In the genomic region with DNA sequence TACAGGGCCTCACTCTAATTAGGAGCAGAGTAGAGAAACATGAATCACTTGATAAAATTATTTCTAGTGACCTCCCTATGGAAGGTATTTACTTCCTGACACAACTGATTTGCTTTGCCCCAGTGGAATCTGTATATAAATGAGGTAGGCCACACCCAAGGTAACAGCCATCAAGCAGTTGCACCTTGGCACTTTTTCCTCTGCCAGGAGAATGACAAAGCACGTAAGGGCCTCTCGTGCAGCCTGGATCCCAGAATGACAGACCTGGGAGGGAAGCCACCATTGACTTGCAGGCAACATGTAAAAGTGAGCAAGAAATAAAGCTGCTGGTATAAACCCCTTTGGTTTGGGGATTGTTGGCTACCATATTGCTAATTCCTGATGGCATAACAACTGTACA, we compare ENCODE assay signal across 17 cellular contexts.
A peak's percentile ranks its signal among the peaks of the same experiment; 100 is the strongest.
DNase-seq lines count a peak whose midpoint lies in the region; FAIRE-seq and TF ChIP-seq lines count a peak whose summit lies in the region.
"Had no signal": no experiment of that assay in that cellular context is flagged by ENCODE, and none has a peak within 500 bp of the region (broad histone marks: within the 10 kb centered on the region; RNA-seq: fewer than 3 reads in every experiment).

No MANE protein-coding gene starts in this region.

- no peak overlapping the region for H3K9ac ChIP-seq in keratinocyte (ENCODE audit: control insufficient read depth, extremely low read depth, insufficient read depth, low read length)

- H3K9me3 Mint-ChIP-seq in neural crest cell (no peaks in the 10 kb centered on the region), type B pancreatic cell (no peaks in the 10 kb centered on the region)
- H3K9me3 Mint-ChIP-seq: CD8-positive, alpha-beta T cell had no signal

- no peaks in the 10 kb centered on the region for H3K4me1 ChIP-seq in keratinocyte (ENCODE audit: control insufficient read depth, extremely low read depth, insufficient read depth, low read length)

- peak overlapping the region; percentile 62 for H3K27ac Mint-ChIP-seq in neural crest cell (ENCODE audit: unreplicated experiment)
- H3K27ac Mint-ChIP-seq in type B pancreatic cell, result no peak overlapping the region
- H3K27ac Mint-ChIP-seq: B cell; CD8-positive, alpha-beta T cell; HFFc6 had no signal

- peak; percentile 11 for DNase-seq in A172 (ENCODE audit: low spot score)
- peak; percentile 0 for DNase-seq in UCSD-AML1 (lab: John Stamatoyannopoulos, UW; ENCODE audit: unreplicated experiment)
- DNase-seq in keratinocyte (ENCODE audit: low read depth, low spot score), result no peak
- no peak for DNase-seq in neural crest cell (ENCODE audit: low read depth, low spot score)
- no peak for DNase-seq in activated T-cell treated with anti-CD3 and anti-CD28 coated beads for 4 hours
- DNase-seq in D341Med (ENCODE audit: low spot score), result no peak
- no peak for DNase-seq in C1 segment of cervical spinal cord (lab: John Stamatoyannopoulos, UW)
- DNase-seq in type B pancreatic cell (ENCODE audit: extremely low spot score, unreplicated experiment), result no peak
- DNase-seq: CD8-positive, alpha-beta T cell; COR-L47; DMS53; GF-D8; HCEC 1CT; HFFc6 had no signal

- H3K27me3 ChIP-seq in keratinocyte (ENCODE audit: control insufficient read depth, extremely low read depth, insufficient read depth, low read length), result no peaks in the 10 kb centered on the region

- H3K36me3 Mint-ChIP-seq in neural crest cell (ENCODE audit: low read depth) (no peaks in the 10 kb centered on the region), type B pancreatic cell (no peaks in the 10 kb centered on the region)
- H3K36me3 Mint-ChIP-seq: CD8-positive, alpha-beta T cell had no signal

- dilution Hi-C loops in keratinocyte (cut with MboI; ENCODE audit: extremely low pct_ligation_motif_present, low sequenced_read_pairs), result no loop called here

- H3K36me3 ChIP-seq in keratinocyte (ENCODE audit: control insufficient read depth in 2 of 2, extremely low read depth in 1 of 2, insufficient read depth in 2 of 2, low read length in 2 of 2), result no peaks in the 10 kb centered on the region

- H3K4me2 ChIP-seq in keratinocyte (ENCODE audit: control insufficient read depth, extremely low read depth, insufficient read depth, low read depth, low read length), result no peak overlapping the region

- H3K9me3 ChIP-seq in keratinocyte (ENCODE audit: control insufficient read depth, low read depth, low read length), result no peaks in the 10 kb centered on the region

- H2AFZ ChIP-seq in keratinocyte (ENCODE audit: control insufficient read depth, low read length), result peak overlapping the region; percentile 40

- H3K27ac ChIP-seq in keratinocyte (ENCODE audit: control insufficient read depth, insufficient read depth, low read length), result no peak overlapping the region
- H3K27ac ChIP-seq: C4-2B had no signal

- H3K27me3 Mint-ChIP-seq in neural crest cell (ENCODE audit: low read depth), result no peaks in the 10 kb centered on the region
- H3K27me3 Mint-ChIP-seq in type B pancreatic cell, result no peaks in the 10 kb centered on the region
- H3K27me3 Mint-ChIP-seq: B cell had no signal

- TF ChIP-seq CTCF in keratinocyte (optimal IDR thresholded peaks at IDR 0.05 in 1 of 3, IDR thresholded peaks at IDR 0.05 in 1 of 3, conservative IDR thresholded peaks at IDR 0.05 in 1 of 3; ENCODE audit: extremely low read depth in 1 of 3, insufficient read depth in 2 of 3, low read length in 3 of 3) (no peak), neural crest cell (conservative IDR thresholded peaks at IDR 0.05) (no peak), type B pancreatic cell (conservative IDR thresholded peaks at IDR 0.05) (no peak)

- H3K4me3 Mint-ChIP-seq in neural crest cell (no peak overlapping the region), type B pancreatic cell (no peak overlapping the region)
- H3K4me3 Mint-ChIP-seq: B cell; CD8-positive, alpha-beta T cell; HFFc6 had no signal

- H3K9me1 ChIP-seq in keratinocyte (ENCODE audit: control insufficient read depth, extremely low read depth, insufficient read depth, low read length), result no peaks in the 10 kb centered on the region

- no peak overlapping the region for H3K4me3 ChIP-seq in keratinocyte (ENCODE audit: control insufficient read depth in 2 of 3, extremely low read depth in 1 of 3, insufficient read depth in 2 of 3, low read depth in 1 of 3, low read length in 3 of 3)

- no peaks in the 10 kb centered on the region for H3K4me1 Mint-ChIP-seq in neural crest cell
- H3K4me1 Mint-ChIP-seq in type B pancreatic cell (ENCODE audit: unreplicated experiment), result no peaks in the 10 kb centered on the region
- H3K4me1 Mint-ChIP-seq: B cell had no signal

- no peaks in the 10 kb centered on the region for H4K20me1 ChIP-seq in keratinocyte (ENCODE audit: control insufficient read depth, extremely low read depth, insufficient read depth, low read length)

- no peaks in the 10 kb centered on the region for H3K79me2 ChIP-seq in keratinocyte (ENCODE audit: control insufficient read depth, insufficient read depth, low read length)

- no peak for FAIRE-seq in keratinocyte (lab: Jason Lieb, UNC)
- FAIRE-seq: GM19239 had no signal

Comparison
In these comparisons a context has a peak if more than half of its experiments do, and no peak if none do; other contexts are left out.
1. DNase-seq: peak in A172 (single experiment) and UCSD-AML1 (single experiment); none in keratinocyte (single experiment), neural crest cell (single experiment), activated T-cell treated with anti-CD3 and anti-CD28 coated beads for 4 hours (single experiment), D341Med (single experiment), C1 segment of cervical spinal cord (0 of 14) and type B pancreatic cell (single experiment).